In genomic region chr11:63938481-63939350, GRCh38 we compare ENCODE assay signal across 8 cellular contexts. TPM values are rescaled to one million over a fixed set of nuclear protein-coding genes. Genes with fewer than 3 reads are reported as not detected.
DNase-seq lines count a peak whose midpoint lies in the region; ATAC-seq, FAIRE-seq and TF ChIP-seq lines count a peak whose summit lies in the region.

Gene NAA40 (plus strand): TSS chr11:63939002. CDS start chr11:63939097, 95 bp downstream.

- peak within 1 kb of the TSS; percentile 83 for H2AFZ ChIP-seq in HepG2 (ENCODE audit: low read length)

- peak within 1 kb of the TSS; percentile 91 for H3K4me3 ChIP-seq in coronary artery
- H3K4me3 ChIP-seq in HepG2 (replicated peaks in 1 of 3; ENCODE audit: insufficient read depth in 1 of 3, low read depth in 2 of 3, low read length in 3 of 3): peak within 1 kb of the TSS; percentile 78 to 94 (median 82)

- H3K27me3 ChIP-seq in HepG2 (ENCODE audit: control insufficient read depth in 1 of 2, insufficient read depth in 2 of 2, low read length in 2 of 2): no peaks in the 10 kb centered on the region; a peak in 1 of 5 replicates

- ATAC-seq in GM19351 (IDR thresholded peaks at IDR 0.05; ENCODE audit: unreplicated experiment): peak; percentile 82
- peak; percentile 90 for ATAC-seq in HG03520 (IDR thresholded peaks at IDR 0.05; ENCODE audit: unreplicated experiment)
- peak; percentile 93 for ATAC-seq in HepG2

- CTCF ChIA-PET in HepG2 (lab: Yijun Ruan, JAX; ENCODE audit: low intra/inter-chr PET ratio, low total read pairs): no interaction called here

- FAIRE-seq in HepG2 (lab: Jason Lieb, UNC): peak; percentile 68

- H3K4me3 Mint-ChIP-seq in activated CD4-positive, alpha-beta T cell treated with anti-CD3 and anti-CD28 coated beads, Interleukin-2, amount 10 ng/mL, durations not matched to agents 24 days and 14 days: peak within 1 kb of the TSS; percentile 87

- H3K4me1 Mint-ChIP-seq in activated CD4-positive, alpha-beta T cell treated with anti-CD3 and anti-CD28 coated beads, Interleukin-2, amount 10 ng/mL, durations not matched to agents 24 days and 14 days: peaks cover 17% of the 10 kb centered on the region

- POLR2A ChIA-PET in HepG2 (lab: Yijun Ruan, JAX): interaction anchor here (0.9 kb wide), 1 partner anchor 36 kb away, joined by 3 read pairs; the partner anchor contains the start of gene COX8A

- peak within 1 kb of the TSS; percentile 72 for H3K27ac ChIP-seq in C4-2B
- peak within 1 kb of the TSS; percentile 38 to 86 for H3K27ac ChIP-seq in coronary artery
- peak within 1 kb of the TSS; percentile 70 for H3K27ac ChIP-seq in HepG2 (ENCODE audit: extremely low read length, insufficient read depth, low read length)

- H3K4me2 ChIP-seq in HepG2 (ENCODE audit: low read depth, low read length): peak within 1 kb of the TSS; percentile 93

- TF ChIP-seq POLR2A in HepG2 (IDR thresholded peaks at IDR 0.05; ENCODE audit: insufficient read depth in 1 of 2, low read depth in 2 of 2, low read length in 2 of 2): peak; percentile 45 to 63; a peak in 3 of 4 replicates

- peak within 1 kb of the TSS; percentile 80 for H3K27ac Mint-ChIP-seq in activated CD4-positive, alpha-beta T cell treated with anti-CD3 and anti-CD28 coated beads, Interleukin-2, amount 10 ng/mL, durations not matched to agents 24 days and 14 days

- in situ Hi-C loops in HepG2 (cut with HindIII; ENCODE audit: extremely low pct_ligation_motif_present, low pct_unique_long_range_greater_than_20kb): no loop called here

- peaks cover 41% of the 10 kb centered on the region for H3K4me1 ChIP-seq in HepG2 (ENCODE audit: insufficient read depth, low read length)

- no peaks in the 10 kb centered on the region for H3K9me3 Mint-ChIP-seq in activated CD4-positive, alpha-beta T cell treated with anti-CD3 and anti-CD28 coated beads, Interleukin-2, amount 10 ng/mL, durations not matched to agents 24 days and 14 days

- H3K9ac ChIP-seq in HepG2 (ENCODE audit: insufficient read depth, low read depth, low read length): peak within 1 kb of the TSS; percentile 86

- no TSS peak for BruUV-seq in HepG2 (replicated peaks; lab: Mats Ljungman, UMichigan)

- H3K36me3 ChIP-seq in HepG2 (replicated peaks in 1 of 2; ENCODE audit: control insufficient read depth in 1 of 2, insufficient read depth in 2 of 2, low read length in 2 of 2): no peaks in the 10 kb centered on the region

- TF ChIP-seq EP300 in HepG2 (IDR thresholded peaks at IDR 0.05; ENCODE audit: low read depth in 2 of 2, low read length in 2 of 2) (0 out of 4 replicates have a peak, but pooled peaks of 1 of the 2 experiments have one; percentile 20), HepG2 (CRISPR knock-in tag; IDR thresholded peaks at IDR 0.05; ENCODE audit: borderline replicate concordance) (no peak)

- H3K79me2 ChIP-seq in HepG2 (ENCODE audit: insufficient read depth, low read length): peaks cover 30% of the 10 kb centered on the region

- H3K9me3 ChIP-seq in HepG2 (ENCODE audit: low read length): no peaks in the 10 kb centered on the region

- DNase-seq in NCI-H526 treated with DMSO at 0.1 percent for 48 hours (lab: John Stamatoyannopoulos, UW) (peak; percentile 96), coronary artery (ENCODE audit: low spot score) (peak; percentile 92), HepG2 (ENCODE audit: low spot score) (peak; percentile 92)
- peak; percentile 97 for DNase-seq in activated CD4-positive, alpha-beta T cell treated with anti-CD3 and anti-CD28 coated beads, Interleukin-2, amount 10 ng/mL, durations not matched to agents 24 days and 14 days
- peak; percentile 92 to 93 for DNase-seq in stimulated activated CD4-positive, alpha-beta T cell treated with anti-CD3 and anti-CD28 coated beads, Interleukin-2, amount 100 ng/mL, for 48 hours

- H3K27me3 Mint-ChIP-seq in activated CD4-positive, alpha-beta T cell treated with anti-CD3 and anti-CD28 coated beads, Interleukin-2, amount 10 ng/mL, durations not matched to agents 24 days and 14 days: no peaks in the 10 kb centered on the region

- TF ChIP-seq CTCF in C4-2B (conservative IDR thresholded peaks at IDR 0.05) (no peak), coronary artery (IDR thresholded peaks at IDR 0.05) (no peak), HepG2 (CRISPR knock-in tag; IDR thresholded peaks at IDR 0.05) (peak; percentile 50)

- no peak for TF ChIP-seq RAD21 in HepG2 (CRISPR knock-in tag; IDR thresholded peaks at IDR 0.05)

- intact Hi-C loops in activated CD4-positive, alpha-beta T cell treated with anti-CD3 and anti-CD28 coated beads, Interleukin-2, amount 10 ng/mL, durations not matched to agents 24 days and 14 days (cut with micrococcal nuclease): loop anchor here (1.0 to 2.0 kb wide), 4 partner anchors 36 to 170 kb away; partner anchors contain the start of genes COX8A, OTUB1 and ZFTA
- intact Hi-C loops in HepG2 (cut with micrococcal nuclease; ENCODE audit: unreplicated experiment): loop anchor here (2.0 kb wide), 1 partner anchor 22 kb away; the partner anchor contains the start of gene RCOR2

- no peaks in the 10 kb centered on the region for H4K20me1 ChIP-seq in HepG2 (ENCODE audit: insufficient read depth, low read length)

- WGBS in HepG2 (ENCODE audit: low lambda C conversion rate): 3% methylated on average over 14 of the region's 86 CpGs

- peaks cover 8% of the 10 kb centered on the region for H3K36me3 Mint-ChIP-seq in activated CD4-positive, alpha-beta T cell treated with anti-CD3 and anti-CD28 coated beads, Interleukin-2, amount 10 ng/mL, durations not matched to agents 24 days and 14 days (ENCODE audit: low read depth)

TF ChIP-seq in HepG2, 621 proteins besides CTCF, POLR2A, EP300 and RAD21 (continues in another document):
- TF ChIP-seq E2F1 (CRISPR knock-in tag; IDR thresholded peaks at IDR 0.05) (peak; percentile 54; the same call in 1 of the 2 replicates), NFYB (CRISPR knock-in tag; IDR thresholded peaks at IDR 0.05) (peak; percentile 69), ZNF264 (CRISPR knock-in tag; IDR thresholded peaks at IDR 0.05) (no peak)

RNA-seq across cellular contexts. Expression of gene NAA40, which starts in this region (rescaled TPM):
- total RNA-seq in activated CD4-positive, alpha-beta T cell treated with anti-CD3 and anti-CD28 coated beads, Interleukin-2, amount 10 ng/mL, durations not matched to agents 24 days and 14 days: 26.1 and 26.9 TPM in 2 replicates
- total RNA-seq in HepG2 (2016; rRNA removed; fragmentation: Illumina TruSeq; extraction: Trizol): 17.1 and 17.9 TPM in 2 replicates
- 1.8 and 2.2 TPM in 2 replicates for total RNA-seq in HepG2 (2016; cell fraction: cytosol; rRNA removed; fragmentation: Illumina TruSeq; extraction: Trizol; ENCODE audit: low read depth)
- 15.4 and 20.1 TPM in 2 replicates for total RNA-seq in HepG2 (2016; cell fraction: insoluble cytoplasmic fraction; rRNA removed; fragmentation: Illumina TruSeq; extraction: Trizol)
- total RNA-seq in HepG2 (2016; cell fraction: membrane; rRNA removed; fragmentation: Illumina TruSeq; extraction: Trizol): 6.7 and 7.0 TPM in 2 replicates
- total RNA-seq in HepG2 (2016; cell fraction: nucleus; rRNA removed; fragmentation: Illumina TruSeq; extraction: Trizol): 15.0 and 17.0 TPM in 2 replicates
- polyA plus RNA-seq in HepG2 (2011; rRNA removed): 11.1 and 14.3 TPM in 2 replicates
- 9.0 and 9.1 TPM in 2 replicates for polyA plus RNA-seq in HepG2 (2011; cell fraction: cytosol; rRNA removed)
- polyA plus RNA-seq in HepG2 (2011; cell fraction: nucleus; rRNA removed): 34.5 and 44.9 TPM in 2 replicates
- polyA plus RNA-seq in HepG2 (2012): 8.9 TPM in 2 replicates
- polyA plus RNA-seq in HepG2 (2016; cell fraction: cytosol; fragmentation: Illumina TruSeq; extraction: Trizol; ENCODE audit: low read depth): 2.0 and 2.2 TPM in 2 replicates
- 19.2 and 20.6 TPM in 2 replicates for polyA plus RNA-seq in HepG2 (2016; cell fraction: insoluble cytoplasmic fraction; fragmentation: Illumina TruSeq; extraction: Trizol; ENCODE audit: low read depth)
- polyA plus RNA-seq in HepG2 (2016; cell fraction: membrane; fragmentation: Illumina TruSeq; extraction: Trizol; ENCODE audit: low read depth): 4.0 and 4.3 TPM in 2 replicates
- polyA plus RNA-seq in HepG2 (2016; cell fraction: nucleus; fragmentation: Illumina TruSeq; extraction: Trizol; ENCODE audit: insufficient read depth, low read depth): 43.1 and 48.7 TPM in 2 replicates
- polyA minus RNA-seq in HepG2 (2011; rRNA and poly(A)+ RNA removed; ENCODE audit: low replicate concordance): 10.7 and 27.3 TPM in 2 replicates
- 3.8 and 4.3 TPM in 2 replicates for polyA minus RNA-seq in HepG2 (2011; cell fraction: cytosol; rRNA and poly(A)+ RNA removed)
- polyA minus RNA-seq in HepG2 (2011; cell fraction: nucleus; rRNA and poly(A)+ RNA removed): 18.0 and 19.6 TPM in 2 replicates

Comparison
In these comparisons a context has a peak if more than half of its experiments do, and no peak if none do; other contexts are left out.
1. Peak in every context shown above with its lines: DNase-seq, ATAC-seq, H3K4me3 ChIP-seq and H3K27ac ChIP-seq.